In the genomic region with DNA sequence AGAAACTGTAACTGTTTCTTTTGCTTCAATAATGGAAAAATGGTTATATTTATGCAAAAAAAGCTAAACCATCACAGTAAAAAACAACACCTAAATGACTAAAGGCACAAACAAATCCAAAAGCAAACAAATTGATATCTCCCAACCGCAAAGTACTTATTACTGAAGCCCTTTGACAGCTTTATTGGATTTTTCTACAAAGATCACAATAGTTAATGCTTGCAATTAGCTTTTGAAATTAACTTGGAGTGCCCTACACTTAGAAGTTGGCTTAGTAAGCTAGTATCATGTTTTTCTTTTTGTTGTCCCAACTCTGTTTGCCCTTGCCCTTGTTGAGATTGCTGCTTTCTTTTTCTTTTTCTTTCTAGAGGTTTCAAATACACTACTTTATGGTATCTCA, we compare ENCODE assay signal across 1 cellular context.
TF ChIP-seq lines count a peak whose summit lies in the region.

No MANE protein-coding gene starts in this region.

TF ChIP-seq in GM23338, 12 proteins besides CTCF, POLR2A, EP300 and RAD21 (continued from another document):
- TF ChIP-seq ZNF462 (CRISPR knock-in tag; IDR thresholded peaks at IDR 0.05), result no peak
- no peak for TF ChIP-seq ZNF331 (CRISPR knock-in tag; IDR thresholded peaks at IDR 0.05; ENCODE audit: low read depth)
- no peak for TF ChIP-seq NANOG (IDR thresholded peaks at IDR 0.05; ENCODE audit: borderline replicate concordance)
- TF ChIP-seq ETS1 (IDR thresholded peaks at IDR 0.05), result no peak
- TF ChIP-seq CREB1 (CRISPR knock-in tag; IDR thresholded peaks at IDR 0.05; ENCODE audit: low read depth), result no peak
- TF ChIP-seq REST (IDR thresholded peaks at IDR 0.05; ENCODE audit: unreplicated experiment), result no peak
- TF ChIP-seq STAT1 (IDR thresholded peaks at IDR 0.05; ENCODE audit: unreplicated experiment), result no peak
- TF ChIP-seq EZH2 (IDR thresholded peaks at IDR 0.05; ENCODE audit: low read depth, unreplicated experiment), result no peak
- no peak for TF ChIP-seq JUNB (IDR thresholded peaks at IDR 0.05; ENCODE audit: unreplicated experiment)
- TF ChIP-seq EZH2phosphoT487 (IDR thresholded peaks at IDR 0.05; ENCODE audit: unreplicated experiment), result no peak
